In genomic region chr2:232479341-232480200, GRCh38 we compare ENCODE assay signal across 29 cellular contexts. TPM values are rescaled to one million over a fixed set of nuclear protein-coding genes. Genes with fewer than 3 reads are reported as not detected.
DNase-seq lines count a peak whose midpoint lies in the region; ATAC-seq, FAIRE-seq and TF ChIP-seq lines count a peak whose summit lies in the region.
"Had no signal": no experiment of that assay in that cellular context is flagged by ENCODE, and none has a peak within 500 bp of the region (broad histone marks: within the 10 kb centered on the region; RNA-seq: fewer than 3 reads in every experiment).

No MANE protein-coding gene starts in this region.

- H3K56ac ChIP-seq in H9 (ENCODE audit: insufficient read length, low read depth, low read length) (no peak overlapping the region), H1 (replicated peaks; ENCODE audit: insufficient read length, low read depth, low read length) (no peak overlapping the region)

- no peak for FAIRE-seq in H1 (lab: Jason Lieb, UNC)
- FAIRE-seq: keratinocyte, pancreas, urothelium cell line had no signal

- H3K27ac Mint-ChIP-seq in activated naive CD4-positive, alpha-beta T cell treated with anti-CD3 and anti-CD28 coated beads, Interleukin-2, amount 50 U/mL, for 72 hours: peak overlapping the region in 1 of 2 donors; percentile 50
- H3K27ac Mint-ChIP-seq in H9 (no peak overlapping the region), progenitor cell of endocrine pancreas (no peak overlapping the region)
- H3K27ac Mint-ChIP-seq: CD4-positive, CD25-positive, alpha-beta regulatory T cell; memory B cell; T-helper 1 cell treated with Interleukin-12 subunit alpha and Interleukin-12 subunit beta and Interleukin-4 antibody, amounts not matched to agents 30 μg/mL and 1 μg/mL, for 36 hours had no signal

- H2BK5ac ChIP-seq in H9 (ENCODE audit: insufficient read length, low read length) (no peak overlapping the region), H1 (ENCODE audit: low read depth, low read length) (no peak overlapping the region)

- no peaks in the 10 kb centered on the region for H3K36me3 ChIP-seq in H1 (ENCODE audit: control insufficient read depth in 2 of 4, insufficient read depth in 4 of 4, low read length in 3 of 4)
- H3K36me3 ChIP-seq: colonic mucosa, esophagus squamous epithelium, gastrocnemius medialis, pancreas, SJCRH30 had no signal

- H3K23ac ChIP-seq in H9 (ENCODE audit: insufficient read length, low read depth, low read length) (no peak overlapping the region), H1 (ENCODE audit: insufficient read length) (no peak overlapping the region)

- H3K4me3 Mint-ChIP-seq in H9: no peak overlapping the region
- H3K4me3 Mint-ChIP-seq in progenitor cell of endocrine pancreas (ENCODE audit: low read depth): no peak overlapping the region
- H3K4me3 Mint-ChIP-seq: CD4-positive, CD25-positive, alpha-beta regulatory T cell; memory B cell; T-helper 1 cell treated with Interleukin-12 subunit alpha and Interleukin-12 subunit beta and Interleukin-4 antibody, amounts not matched to agents 30 μg/mL and 1 μg/mL, for 36 hours had no signal

- no peak overlapping the region for H4K5ac ChIP-seq in H9 (ENCODE audit: insufficient read length, low read depth, low read length)
- H4K5ac ChIP-seq in H1 (ENCODE audit: insufficient read length, low read depth, low read length): no peak overlapping the region

- H3K9me3 Mint-ChIP-seq in activated naive CD4-positive, alpha-beta T cell treated with anti-CD3 and anti-CD28 coated beads, Interleukin-2, amount 50 U/mL, for 72 hours: no peaks in the 10 kb centered on the region
- H3K9me3 Mint-ChIP-seq in H9 (no peaks in the 10 kb centered on the region), progenitor cell of endocrine pancreas (ENCODE audit: low read depth) (no peaks in the 10 kb centered on the region)
- H3K9me3 Mint-ChIP-seq: memory B cell; T-helper 1 cell treated with Interleukin-12 subunit alpha and Interleukin-12 subunit beta and Interleukin-4 antibody, amounts not matched to agents 30 μg/mL and 1 μg/mL, for 36 hours had no signal

- H3K79me1 ChIP-seq in H9 (ENCODE audit: insufficient read depth, low read depth, low read length, poor library complexity, severe bottlenecking): no peaks in the 10 kb centered on the region
- no peaks in the 10 kb centered on the region for H3K79me1 ChIP-seq in H1 (ENCODE audit: low read depth, low read length)

- H3K9ac ChIP-seq in H9 (ENCODE audit: extremely low read depth, insufficient read length, low read length) (no peak overlapping the region), H1 (replicated peaks in 1 of 4; ENCODE audit: extremely low read depth in 1 of 4, low read depth in 3 of 4, low read length in 3 of 4) (no peak overlapping the region)

- peak; percentile 17; the same call in 1 of the 3 replicates for TF ChIP-seq CTCF in H9 (conservative IDR thresholded peaks at IDR 0.05)
- TF ChIP-seq CTCF in H1 (IDR thresholded peaks at IDR 0.05; ENCODE audit: control extremely low read depth in 1 of 3, insufficient read depth in 1 of 3, low read depth in 1 of 3, low read length in 3 of 3): peak in 2 of 3 experiments; percentile 3 to 8; a peak in 2 of 4 replicates
- peak; percentile 18 for TF ChIP-seq CTCF in progenitor cell of endocrine pancreas (IDR thresholded peaks at IDR 0.05; ENCODE audit: unreplicated experiment)

- no peak for ATAC-seq in activated naive CD4-positive, alpha-beta T cell treated with anti-CD3 and anti-CD28 coated beads, Interleukin-2, amount 50 U/mL, for 72 hours
- ATAC-seq: gastrocnemius medialis, pancreas, PC-3, sciatic nerve had no signal

- peak in 1 of 2 experiments; percentile 26; a peak in 1 of 4 replicates for TF ChIP-seq RAD21 in H1 (IDR thresholded peaks at IDR 0.05 in 1 of 2, conservative IDR thresholded peaks at IDR 0.05 in 1 of 2; ENCODE audit: low read depth in 2 of 2, low read length in 2 of 2)

- H3K4me1 Mint-ChIP-seq in H9 (peaks cover 4 to 5% of the 10 kb centered on the region in 2 experiments; a peak in 2 of 4 replicates), progenitor cell of endocrine pancreas (ENCODE audit: low read depth) (no peaks in the 10 kb centered on the region)
- H3K4me1 Mint-ChIP-seq: memory B cell had no signal

- no peak overlapping the region for H3K4me2 ChIP-seq in H9 (ENCODE audit: insufficient read depth, insufficient read length, low read length)
- H3K4me2 ChIP-seq in H1 (ENCODE audit: insufficient read depth in 1 of 2, low read depth in 2 of 2, low read length in 2 of 2): no peak overlapping the region

- peaks cover 5% of the 10 kb centered on the region; the same call in 1 of the 2 replicates for H3K27me3 ChIP-seq in H9 (ENCODE audit: insufficient read depth, low read length)
- H3K27me3 ChIP-seq in H1 (replicated peaks in 1 of 4; ENCODE audit: control insufficient read depth in 3 of 4, extremely low read depth in 1 of 4, insufficient read depth in 3 of 4, low read length in 3 of 4): peaks cover 7 to 11% (median 8%) of the 10 kb centered on the region in 4 experiments
- H3K27me3 ChIP-seq: pancreas had no signal

- no peak overlapping the region for H3T11ph ChIP-seq in H9 (ENCODE audit: low read length)

- no peaks in the 10 kb centered on the region for H4K20me1 ChIP-seq in H9 (ENCODE audit: control insufficient read depth, insufficient read depth, insufficient read length)
- peaks cover 2 to 8% of the 10 kb centered on the region in 2 experiments for H4K20me1 ChIP-seq in H1 (replicated peaks in 1 of 2; ENCODE audit: control insufficient read depth in 1 of 2, insufficient read depth in 2 of 2, low read length in 2 of 2)

- no peak for TF ChIP-seq POLR2A in H1 (IDR thresholded peaks at IDR 0.05; ENCODE audit: control extremely low read depth in 1 of 2, low read depth in 2 of 2, low read length in 2 of 2)

- H3K18ac ChIP-seq in H9 (ENCODE audit: insufficient read length, low read depth, low read length): no peak overlapping the region
- no peak overlapping the region for H3K18ac ChIP-seq in H1 (ENCODE audit: extremely low read depth, low read length)

- H3K4ac ChIP-seq in H9 (ENCODE audit: low read depth, low read length): no peak overlapping the region
- no peak overlapping the region for H3K4ac ChIP-seq in H1 (replicated peaks; ENCODE audit: insufficient read length, low read depth, low read length)

- TF ChIP-seq EP300 in H1 (IDR thresholded peaks at IDR 0.05; ENCODE audit: borderline replicate concordance in 1 of 2, low read depth in 2 of 2, low read length in 2 of 2): no peak

- no peak overlapping the region for H4K8ac ChIP-seq in H9 (replicated peaks; ENCODE audit: insufficient read length, low read depth, low read length)
- no peak overlapping the region for H4K8ac ChIP-seq in H1 (ENCODE audit: extremely low read depth, insufficient read depth, low read length)

- H2BK120ac ChIP-seq in H9 (ENCODE audit: low read depth, low read length, poor library complexity, severe bottlenecking) (no peak overlapping the region), H1 (replicated peaks; ENCODE audit: low read depth, low read length) (no peak overlapping the region)

- H2BK12ac ChIP-seq in H9 (ENCODE audit: insufficient read length, low read depth, low read length) (no peak overlapping the region), H1 (ENCODE audit: low read depth, low read length) (no peak overlapping the region)

- H2AK5ac ChIP-seq in H9 (ENCODE audit: insufficient read length, low read length) (no peak overlapping the region), H1 (ENCODE audit: low read depth, low read length) (no peak overlapping the region)

- POLR2A ChIA-PET in H1 (lab: Charles Lee; ENCODE audit: partially characterized antibody): no interaction called here

- H4K91ac ChIP-seq in H9 (ENCODE audit: insufficient read length, low read depth, low read length) (no peak overlapping the region), H1 (replicated peaks; ENCODE audit: insufficient read length, low read length) (no peak overlapping the region)

- H2AFZ ChIP-seq in H9 (ENCODE audit: low read length): no peak overlapping the region
- no peak overlapping the region for H2AFZ ChIP-seq in H1 (ENCODE audit: low read length)

- H3K4me1 ChIP-seq in H9 (ENCODE audit: insufficient read depth, low read length) (no peaks in the 10 kb centered on the region), H1 (replicated peaks in 1 of 4; ENCODE audit: control insufficient read depth in 3 of 4, insufficient read depth in 4 of 4, low read length in 3 of 4) (no peaks in the 10 kb centered on the region; a peak in 1 of 7 replicates)
- H3K4me1 ChIP-seq: colonic mucosa, esophagus squamous epithelium, gastrocnemius medialis, pancreas, SJCRH30 had no signal

- no CpG with 5 or more reads among the region's 21 CpGs for WGBS in H9 (ENCODE audit: extremely low coverage, insufficient read length, low lambda C conversion rate)
- WGBS in H1 (ENCODE audit: extremely low coverage in 1 of 2, insufficient coverage in 1 of 2, insufficient read length in 1 of 2, insufficient replicate concordance in 2 of 2, low coverage in 1 of 2, low lambda C conversion rate in 2 of 2, missing lambda C conversion rate in 1 of 2), 2 experiments: 83% methylated on average over 19 of the region's 21 CpGs; no CpG with 5 or more reads in 1 of the 2 experiments

- no peak overlapping the region for H3K4me3 ChIP-seq in H1 (ENCODE audit: extremely low read depth in 1 of 4, insufficient read depth in 2 of 4, low read depth in 3 of 4, low read length in 4 of 4)
- H3K4me3 ChIP-seq: colonic mucosa, esophagus squamous epithelium, gastrocnemius medialis, pancreas, SJCRH30 had no signal

- no peak overlapping the region for H3K27ac ChIP-seq in H9 (ENCODE audit: insufficient read length, low read depth, low read length)
- no peak overlapping the region for H3K27ac ChIP-seq in H1 (ENCODE audit: low read depth, low read length)
- H3K27ac ChIP-seq: colonic mucosa, esophagus squamous epithelium, gastrocnemius medialis, pancreas, SJCRH30 had no signal

- DNase-seq in activated naive CD4-positive, alpha-beta T cell treated with anti-CD3 and anti-CD28 coated beads, Interleukin-2, amount 50 U/mL, for 16 hours: peak; percentile 1
- no peak for DNase-seq in activated naive CD4-positive, alpha-beta T cell treated with anti-CD3 and anti-CD28 coated beads, Interleukin-2, amount 50 U/mL, for 72 hours (ENCODE audit: low spot score in 2 of 2)
- DNase-seq in H9 (no peak), H1 (ENCODE audit: low read depth in 1 of 2, low spot score in 2 of 2) (no peak), progenitor cell of endocrine pancreas (ENCODE audit: low spot score, unreplicated experiment) (no peak), occipital lobe (lab: John Stamatoyannopoulos, UW) (no peak), SK-N-DZ (ENCODE audit: low spot score) (no peak), NCI-H2029 treated with DMSO at 0.1 percent for 48 hours (lab: John Stamatoyannopoulos, UW) (no peak)
- DNase-seq: activated CD4-positive, alpha-beta T cell treated with anti-CD3 and anti-CD28 coated beads for 48 hours; activated effector memory CD4-positive, alpha-beta T cell treated with Interleukin-2 at 50 U/mL for 16 hours; CD4-positive, CD25-positive, alpha-beta regulatory T cell; colonic mucosa; DMS153; esophagus squamous epithelium; gastrocnemius medialis; KBM-7; NCI-H187; NCI-H2227 treated with DMSO at 0.1 percent for 48 hours; NCI-H774; PC-3; SJCRH30; substantia nigra had no signal

- H3K79me2 ChIP-seq in H9 (ENCODE audit: insufficient read depth, low read length): no peaks in the 10 kb centered on the region
- H3K79me2 ChIP-seq in H1 (ENCODE audit: control insufficient read depth in 1 of 2, insufficient read depth in 2 of 2, low read length in 2 of 2): no peaks in the 10 kb centered on the region

- H3K23me2 ChIP-seq in H9 (ENCODE audit: insufficient read length, low read depth, low read length, poor library complexity, severe bottlenecking) (no peaks in the 10 kb centered on the region), H1 (ENCODE audit: low read depth, low read length) (no peaks in the 10 kb centered on the region)

- H3K27me3 Mint-ChIP-seq in H9 (ENCODE audit: low read depth) (peaks cover 48% of the 10 kb centered on the region), progenitor cell of endocrine pancreas (peaks cover 37% of the 10 kb centered on the region)

- H3K14ac ChIP-seq in H9 (ENCODE audit: insufficient read depth, low read length) (no peak overlapping the region), H1 (ENCODE audit: insufficient read length) (no peak overlapping the region)

- H3K36me3 Mint-ChIP-seq in activated naive CD4-positive, alpha-beta T cell treated with anti-CD3 and anti-CD28 coated beads, Interleukin-2, amount 50 U/mL, for 72 hours: no peaks in the 10 kb centered on the region
- H3K36me3 Mint-ChIP-seq in H9 (ENCODE audit: insufficient read depth in 1 of 3, low read depth in 3 of 3) (peaks cover 0 to 6% (median 0%) of the 10 kb centered on the region in 3 experiments; a peak in 1 of 7 replicates), progenitor cell of endocrine pancreas (ENCODE audit: insufficient read depth) (no peaks in the 10 kb centered on the region)
- H3K36me3 Mint-ChIP-seq: CD4-positive, CD25-positive, alpha-beta regulatory T cell; memory B cell had no signal

- CTCF ChIA-PET in H1 (lab: Charles Lee; ENCODE audit: partially characterized antibody): interaction anchor here (0.5 to 1.0 kb wide), 2 partner anchors 13 to 502 kb away, joined by 3 to 4 read pairs; no protein-coding TSS in a partner anchor

- no peak overlapping the region for H2BK15ac ChIP-seq in H9 (ENCODE audit: low read depth, low read length)
- H2BK15ac ChIP-seq in H1 (ENCODE audit: low read length): no peak overlapping the region

- H2BK20ac ChIP-seq in H9 (ENCODE audit: low read depth, low read length, poor library complexity, severe bottlenecking) (no peak overlapping the region), H1 (ENCODE audit: low read length) (no peak overlapping the region)

- H3K9me3 ChIP-seq in H9 (ENCODE audit: control insufficient read depth, low read depth, low read length): no peaks in the 10 kb centered on the region
- no peaks in the 10 kb centered on the region for H3K9me3 ChIP-seq in H1 (ENCODE audit: insufficient read depth in 2 of 2, low read depth in 1 of 2, low read length in 1 of 2)
- H3K9me3 ChIP-seq: colonic mucosa, esophagus squamous epithelium, gastrocnemius medialis, pancreas, SJCRH30 had no signal

RNA-seq across cellular contexts. Expression of gene ECEL1, which starts 8.1 kb away (rescaled TPM):
- total RNA-seq in activated naive CD4-positive, alpha-beta T cell treated with anti-CD3 and anti-CD28 coated beads, Interleukin-2, amount 50 U/mL, for 72 hours: not detected
- 8.2 and 8.4 TPM in 2 replicates for total RNA-seq in H9 (2021)
- 6.5 and 7.7 TPM in 2 replicates for total RNA-seq in H1 (2021; fragmentation: NEBNext Ultra II Directional; extraction: Animal tissue kit (Norgen Biotek cat#: 25700))
- 20.2 and 27.9 TPM in 2 replicates for polyA plus RNA-seq in H1 (2011; rRNA removed)
- 18.1 TPM for polyA plus RNA-seq in H1 (2011; cell fraction: cytosol; rRNA removed)
- 86.7 TPM for polyA plus RNA-seq in H1 (2011; cell fraction: nucleus; rRNA removed)
- polyA plus RNA-seq in H1 (2012, experiment 1 of 2): 5.2 to 12.4 TPM (median 10.2 TPM) in 4 replicates
- polyA plus RNA-seq in H1 (2012, experiment 2 of 2): 9.9 TPM
- 8.7 TPM for polyA plus RNA-seq in H1 (2013, experiment 1 of 2)
- polyA plus RNA-seq in H1 (2013, experiment 2 of 2): 7.6 TPM
- polyA minus RNA-seq in H1 (2011; rRNA and poly(A)+ RNA removed): 7.0 and 9.2 TPM in 2 replicates
- polyA minus RNA-seq in H1 (2011; cell fraction: cytosol; rRNA and poly(A)+ RNA removed): 7.3 TPM
- polyA minus RNA-seq in H1 (2011; cell fraction: nucleus; rRNA and poly(A)+ RNA removed): 11.7 TPM
- 2.0 and 2.9 TPM in 2 replicates for total RNA-seq in progenitor cell of endocrine pancreas
- total RNA-seq in occipital lobe: 1.2 TPM
- 0.17 and 0.32 TPM in 2 replicates for polyA plus RNA-seq in SK-N-DZ (2014; cell fraction: cytosol; rRNA removed)
- polyA plus RNA-seq in SK-N-DZ (2014; cell fraction: nucleus; rRNA removed): 0.94 and 1.6 TPM in 2 replicates
- total RNA-seq: CD4-positive, CD25-positive, alpha-beta regulatory T cell; PC-3; SJCRH30 had no signal
- polyA plus RNA-seq: CD4-positive, CD25-positive, alpha-beta regulatory T cell; keratinocyte had no signal

RNA-seq across cellular contexts. Expression of gene ALPI, which starts 23.6 kb away (rescaled TPM):
- not detected for total RNA-seq in activated naive CD4-positive, alpha-beta T cell treated with anti-CD3 and anti-CD28 coated beads, Interleukin-2, amount 50 U/mL, for 72 hours
- total RNA-seq in H9 (2021) (not detected in 2 replicates), progenitor cell of endocrine pancreas (not detected in 2 replicates), occipital lobe (not detected)
- total RNA-seq in H1 (2021; fragmentation: NEBNext Ultra II Directional; extraction: Animal tissue kit (Norgen Biotek cat#: 25700)): not detected in 2 replicates
- polyA plus RNA-seq in H1 (2011; rRNA removed): not detected in 2 replicates
- not detected for polyA plus RNA-seq in H1 (2011; cell fraction: cytosol; rRNA removed)
- not detected for polyA plus RNA-seq in H1 (2011; cell fraction: nucleus; rRNA removed)
- not detected in 4 replicates for polyA plus RNA-seq in H1 (2012, experiment 1 of 2)
- not detected for polyA plus RNA-seq in H1 (2012, experiment 2 of 2)
- polyA plus RNA-seq in H1 (2013, experiment 1 of 2): not detected
- not detected for polyA plus RNA-seq in H1 (2013, experiment 2 of 2)
- polyA minus RNA-seq in H1 (2011; rRNA and poly(A)+ RNA removed): not detected in 2 replicates
- not detected for polyA minus RNA-seq in H1 (2011; cell fraction: cytosol; rRNA and poly(A)+ RNA removed)
- not detected for polyA minus RNA-seq in H1 (2011; cell fraction: nucleus; rRNA and poly(A)+ RNA removed)
- not detected in 2 replicates for polyA plus RNA-seq in SK-N-DZ (2014; cell fraction: cytosol; rRNA removed)
- polyA plus RNA-seq in SK-N-DZ (2014; cell fraction: nucleus; rRNA removed): not detected in 2 replicates
- total RNA-seq: CD4-positive, CD25-positive, alpha-beta regulatory T cell; esophagus squamous epithelium; G401; gastrocnemius medialis; pancreas; PC-3; sciatic nerve; SJCRH30 had no signal
- polyA plus RNA-seq: CD4-positive, CD25-positive, alpha-beta regulatory T cell; keratinocyte; pancreas had no signal

RNA-seq across cellular contexts. Expression of gene PRSS56, which starts 40.6 kb away (rescaled TPM):
- total RNA-seq in activated naive CD4-positive, alpha-beta T cell treated with anti-CD3 and anti-CD28 coated beads, Interleukin-2, amount 50 U/mL, for 72 hours: not detected
- total RNA-seq in H9 (2021): not detected in 2 replicates
- total RNA-seq in H1 (2021; fragmentation: NEBNext Ultra II Directional; extraction: Animal tissue kit (Norgen Biotek cat#: 25700)): not detected in 2 replicates
- polyA plus RNA-seq in H1 (2011; rRNA removed): 0.03 and 0.11 TPM in 2 replicates
- polyA plus RNA-seq in H1 (2011; cell fraction: cytosol; rRNA removed): 0.09 TPM
- 0.14 TPM for polyA plus RNA-seq in H1 (2011; cell fraction: nucleus; rRNA removed)
- polyA plus RNA-seq in H1 (2012, experiment 1 of 2): 0.17 TPM in 1 of 4 replicates, not detected in the others
- polyA plus RNA-seq in H1 (2012, experiment 2 of 2): not detected
- not detected for polyA plus RNA-seq in H1 (2013, experiment 1 of 2)
- not detected for polyA plus RNA-seq in H1 (2013, experiment 2 of 2)
- polyA minus RNA-seq in H1 (2011; rRNA and poly(A)+ RNA removed): not detected in 2 replicates
- not detected for polyA minus RNA-seq in H1 (2011; cell fraction: cytosol; rRNA and poly(A)+ RNA removed)
- not detected for polyA minus RNA-seq in H1 (2011; cell fraction: nucleus; rRNA and poly(A)+ RNA removed)
- total RNA-seq in progenitor cell of endocrine pancreas: not detected in 2 replicates
- not detected for total RNA-seq in occipital lobe
- not detected in 2 replicates for polyA plus RNA-seq in SK-N-DZ (2014; cell fraction: cytosol; rRNA removed)
- polyA plus RNA-seq in SK-N-DZ (2014; cell fraction: nucleus; rRNA removed): not detected in 2 replicates
- total RNA-seq: CD4-positive, CD25-positive, alpha-beta regulatory T cell; colonic mucosa; esophagus squamous epithelium; G401; pancreas; PC-3; sciatic nerve had no signal
- polyA plus RNA-seq: CD4-positive, CD25-positive, alpha-beta regulatory T cell; keratinocyte had no signal

RNA-seq across cellular contexts. Expression of gene CHRND, which starts 46.4 kb away (rescaled TPM):
- total RNA-seq in activated naive CD4-positive, alpha-beta T cell treated with anti-CD3 and anti-CD28 coated beads, Interleukin-2, amount 50 U/mL, for 72 hours: not detected
- total RNA-seq in H9 (2021) (not detected in 2 replicates), progenitor cell of endocrine pancreas (0.12 TPM in 1 of 2 replicates, not detected in the other), occipital lobe (not detected)
- not detected in 2 replicates for total RNA-seq in H1 (2021; fragmentation: NEBNext Ultra II Directional; extraction: Animal tissue kit (Norgen Biotek cat#: 25700))
- 0.11 and 0.24 TPM in 2 replicates for polyA plus RNA-seq in H1 (2011; rRNA removed)
- 0.21 TPM for polyA plus RNA-seq in H1 (2011; cell fraction: cytosol; rRNA removed)
- polyA plus RNA-seq in H1 (2011; cell fraction: nucleus; rRNA removed): 0.40 TPM
- polyA plus RNA-seq in H1 (2012, experiment 1 of 2): 0.09 to 0.27 TPM (median 0.13 TPM) in 3 of 4 replicates, not detected in the other
- 0.35 TPM for polyA plus RNA-seq in H1 (2012, experiment 2 of 2)
- 0.12 TPM for polyA plus RNA-seq in H1 (2013, experiment 1 of 2)
- polyA plus RNA-seq in H1 (2013, experiment 2 of 2): 0.11 TPM
- polyA minus RNA-seq in H1 (2011; rRNA and poly(A)+ RNA removed): 0.06 TPM in 1 of 2 replicates, not detected in the other
- not detected for polyA minus RNA-seq in H1 (2011; cell fraction: cytosol; rRNA and poly(A)+ RNA removed)
- not detected for polyA minus RNA-seq in H1 (2011; cell fraction: nucleus; rRNA and poly(A)+ RNA removed)
- polyA plus RNA-seq in SK-N-DZ (2014; cell fraction: cytosol; rRNA removed): 2.3 and 3.1 TPM in 2 replicates
- polyA plus RNA-seq in SK-N-DZ (2014; cell fraction: nucleus; rRNA removed): 1.6 TPM in 2 replicates
- total RNA-seq: CD4-positive, CD25-positive, alpha-beta regulatory T cell; colonic mucosa; esophagus squamous epithelium; G401; PC-3; sciatic nerve had no signal
- polyA plus RNA-seq: CD4-positive, CD25-positive, alpha-beta regulatory T cell; keratinocyte had no signal

RNA-seq across cellular contexts. Expression of gene CHRNG, which starts 59.9 kb away (rescaled TPM):
- total RNA-seq in activated naive CD4-positive, alpha-beta T cell treated with anti-CD3 and anti-CD28 coated beads, Interleukin-2, amount 50 U/mL, for 72 hours: not detected
- total RNA-seq in H9 (2021) (not detected in 2 replicates), progenitor cell of endocrine pancreas (0.42 TPM in 1 of 2 replicates, not detected in the other), occipital lobe (0.16 TPM)
- total RNA-seq in H1 (2021; fragmentation: NEBNext Ultra II Directional; extraction: Animal tissue kit (Norgen Biotek cat#: 25700)): not detected in 2 replicates
- 0.05 TPM in 2 replicates for polyA plus RNA-seq in H1 (2011; rRNA removed)
- polyA plus RNA-seq in H1 (2011; cell fraction: cytosol; rRNA removed): 0.08 TPM
- 0.14 TPM for polyA plus RNA-seq in H1 (2011; cell fraction: nucleus; rRNA removed)
- polyA plus RNA-seq in H1 (2012, experiment 1 of 2): 0.09 to 0.12 TPM in 2 of 4 replicates, not detected in the others
- not detected for polyA plus RNA-seq in H1 (2012, experiment 2 of 2)
- polyA plus RNA-seq in H1 (2013, experiment 1 of 2): 0.02 TPM
- polyA plus RNA-seq in H1 (2013, experiment 2 of 2): not detected
- polyA minus RNA-seq in H1 (2011; rRNA and poly(A)+ RNA removed): not detected in 2 replicates
- polyA minus RNA-seq in H1 (2011; cell fraction: cytosol; rRNA and poly(A)+ RNA removed): not detected
- polyA minus RNA-seq in H1 (2011; cell fraction: nucleus; rRNA and poly(A)+ RNA removed): not detected
- polyA plus RNA-seq in SK-N-DZ (2014; cell fraction: cytosol; rRNA removed): 1.4 and 1.6 TPM in 2 replicates
- 4.8 and 5.4 TPM in 2 replicates for polyA plus RNA-seq in SK-N-DZ (2014; cell fraction: nucleus; rRNA removed)
- total RNA-seq: CD4-positive, CD25-positive, alpha-beta regulatory T cell; colonic mucosa; esophagus squamous epithelium; G401; pancreas; PC-3; sciatic nerve had no signal
- polyA plus RNA-seq: keratinocyte, pancreas had no signal
